In the genomic region with DNA sequence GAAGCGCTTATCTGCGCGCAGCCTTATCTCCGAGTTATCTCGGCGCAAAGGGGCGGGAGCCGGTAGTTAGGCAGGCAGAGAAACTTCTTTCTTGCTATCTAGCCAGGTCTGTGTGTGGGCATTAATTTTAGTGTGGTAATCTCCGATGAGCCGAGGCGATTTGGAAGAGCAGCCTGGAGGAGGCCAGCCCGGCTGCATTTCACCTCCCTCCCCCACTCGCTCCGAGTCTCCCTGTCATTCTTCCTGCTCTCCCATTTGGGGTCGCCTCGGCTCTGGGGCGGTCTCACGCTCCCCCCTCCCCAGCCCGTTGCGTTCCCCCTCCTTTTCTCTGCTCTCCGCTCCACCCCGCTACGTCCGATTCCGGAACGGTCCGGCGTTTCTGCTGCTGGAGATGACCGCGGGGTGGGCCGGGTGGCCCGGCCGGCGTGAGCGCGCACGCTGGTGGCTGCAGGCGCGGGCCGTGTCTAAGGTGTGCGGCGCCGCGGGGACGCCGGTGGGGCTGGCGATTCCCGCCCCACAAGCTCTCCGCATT, we compare ENCODE assay signal across 8 cellular contexts. TPM values are rescaled to one million over a fixed set of nuclear protein-coding genes. Genes with fewer than 3 reads are reported as not detected.
DNase-seq lines count a peak whose midpoint lies in the region; ATAC-seq and TF ChIP-seq lines count a peak whose summit lies in the region.

No MANE protein-coding gene starts in this region.

- peaks cover 36% of the 10 kb centered on the region for H3K27me3 ChIP-seq in RWPE2 (ENCODE audit: insufficient read depth, poor library complexity, severe bottlenecking)

- no peak for DNase-seq in activated T-cell treated with anti-CD3 and anti-CD28 coated beads, Interleukin-2, amount 50 U/mL, for 4 hours
- no peak for DNase-seq in activated T-cell treated with anti-CD3 and anti-CD28 coated beads for 4 hours
- DNase-seq in RWPE2 (ENCODE audit: low spot score), result no peak
- no peak for DNase-seq in epithelial cell of prostate (ENCODE audit: low read depth, low spot score)
- DNase-seq in naive thymus-derived CD8-positive, alpha-beta T cell, result peak in 1 of 10 donors; percentile 35
- DNase-seq in HuH-7.5 (ENCODE audit: low spot score), result no peak
- no peak for DNase-seq in SHP77 treated with DMSO at 0.1 percent for 48 hours (lab: John Stamatoyannopoulos, UW)
- no peak for DNase-seq in middle frontal gyrus (ENCODE audit: extremely low spot score, low spot score)

- peak; percentile 27 to 33 for ATAC-seq in activated T-cell treated with anti-CD3 and anti-CD28 coated beads, Interleukin-2, amount 50 U/mL, for 4 hours
- peak; percentile 38 for ATAC-seq in RWPE2 (ENCODE audit: low read depth)
- peak; percentile 41 to 49 for ATAC-seq in naive thymus-derived CD8-positive, alpha-beta T cell

- H3K27ac Mint-ChIP-seq in naive thymus-derived CD8-positive, alpha-beta T cell, result peak overlapping the region in 3 of 10 donors; percentile 70 to 73 (median 72)

- H3K36me3 ChIP-seq in RWPE2 (ENCODE audit: low read depth), result peaks cover 5% of the 10 kb centered on the region; the same call in 1 of the 2 replicates

- H3K27ac ChIP-seq in RWPE2 (ENCODE audit: poor library complexity, severe bottlenecking) (peak overlapping the region; percentile 41), epithelial cell of prostate (peak overlapping the region; percentile 60)

- peaks cover 76% of the 10 kb centered on the region for H3K27me3 Mint-ChIP-seq in activated T-cell treated with anti-CD3 and anti-CD28 coated beads, Interleukin-2, amount 50 U/mL, for 4 hours (ENCODE audit: low read depth)
- peaks cover 35 to 81% (median 57%) of the 10 kb centered on the region in 5 donors for H3K27me3 Mint-ChIP-seq in naive thymus-derived CD8-positive, alpha-beta T cell

- peaks cover 14% of the 10 kb centered on the region for H3K4me1 Mint-ChIP-seq in activated T-cell treated with anti-CD3 and anti-CD28 coated beads, Interleukin-2, amount 50 U/mL, for 4 hours (ENCODE audit: low read depth)
- peaks cover 6 to 44% (median 38%) of the 10 kb centered on the region in 4 donors for H3K4me1 Mint-ChIP-seq in naive thymus-derived CD8-positive, alpha-beta T cell

- peak overlapping the region; percentile 83 for H3K4me3 Mint-ChIP-seq in activated T-cell treated with anti-CD3 and anti-CD28 coated beads, Interleukin-2, amount 50 U/mL, for 4 hours
- peak overlapping the region; percentile 84 to 92 (median 88) for H3K4me3 Mint-ChIP-seq in naive thymus-derived CD8-positive, alpha-beta T cell

- H3K4me3 ChIP-seq in RWPE2 (ENCODE audit: severe bottlenecking), result peak overlapping the region; percentile 82

- H3K36me3 Mint-ChIP-seq in activated T-cell treated with anti-CD3 and anti-CD28 coated beads, Interleukin-2, amount 50 U/mL, for 4 hours (ENCODE audit: insufficient read depth), result no peaks in the 10 kb centered on the region
- peaks cover 0 to 7% (median 0%) of the 10 kb centered on the region in 3 donors for H3K36me3 Mint-ChIP-seq in naive thymus-derived CD8-positive, alpha-beta T cell

- H3K9me3 Mint-ChIP-seq in activated T-cell treated with anti-CD3 and anti-CD28 coated beads, Interleukin-2, amount 50 U/mL, for 4 hours, result no peaks in the 10 kb centered on the region
- peaks cover 0 to 7% (median 0%) of the 10 kb centered on the region in 9 donors for H3K9me3 Mint-ChIP-seq in naive thymus-derived CD8-positive, alpha-beta T cell

- POLR2A ChIA-PET in naive thymus-derived CD8-positive, alpha-beta T cell (lab: Charles Lee), result interaction anchor here (0.8 kb wide), 1 partner anchor 194 kb away, joined by 5 read pairs; no protein-coding TSS in a partner anchor

- H3K9me3 ChIP-seq in RWPE2 (ENCODE audit: severe bottlenecking), result no peaks in the 10 kb centered on the region

- no peak for TF ChIP-seq CTCF in RWPE2 (IDR thresholded peaks at IDR 0.05; ENCODE audit: poor library complexity, severe bottlenecking)

- peaks cover 10% of the 10 kb centered on the region for H3K4me1 ChIP-seq in RWPE2 (ENCODE audit: insufficient read depth, poor library complexity, severe bottlenecking)

RNA-seq across cellular contexts. Expression of a gene that starts 0.6 kb away (rescaled TPM):
- total RNA-seq in activated T-cell treated with anti-CD3 and anti-CD28 coated beads, Interleukin-2, amount 50 U/mL, for 4 hours, result under 1 TPM; 0.08 to 0.21 (median 0.14) TPM
- under 1 TPM in 1 of 2 experiments, not detected in 1; 0.13 TPM for total RNA-seq in naive thymus-derived CD8-positive, alpha-beta T cell
- under 1 TPM in 2 of 3 donors, not detected in 1; 0.03 to 0.88 TPM for polyA plus RNA-seq in naive thymus-derived CD8-positive, alpha-beta T cell
